23 cellular contexts compared by ENCODE assay signal in the genomic region with DNA sequence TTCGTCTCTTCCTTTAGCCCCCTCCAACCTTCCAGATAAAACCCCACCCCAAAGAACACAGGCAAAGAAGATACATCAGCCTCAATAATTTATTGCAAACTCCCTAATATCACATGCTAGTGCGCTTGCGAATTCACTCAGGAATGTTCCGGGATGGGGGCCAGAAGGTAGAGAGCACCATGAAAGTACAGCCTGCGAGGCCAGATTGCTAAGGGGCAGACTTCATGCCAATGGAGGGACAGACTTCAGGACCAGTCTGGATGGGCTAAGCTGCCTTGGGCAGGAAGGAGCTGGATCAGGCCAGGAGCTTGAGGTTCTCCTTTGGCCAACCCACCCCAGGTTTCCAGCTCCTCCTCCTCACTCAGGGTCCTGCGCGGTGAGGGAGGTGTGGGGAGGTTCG. TPM values are rescaled to one million over a fixed set of nuclear protein-coding genes. Genes with fewer than 3 reads are reported as not detected.
DNase-seq lines count a peak whose midpoint lies in the region; ATAC-seq, FAIRE-seq and TF ChIP-seq lines count a peak whose summit lies in the region.
"Had no signal": no experiment of that assay in that cellular context is flagged by ENCODE, and none has a peak within 500 bp of the region (broad histone marks: within the 10 kb centered on the region; RNA-seq: fewer than 3 reads in every experiment).

No MANE protein-coding gene starts in this region.

- H3K4me1 ChIP-seq in suprapubic skin, result peaks cover 33% of the 10 kb centered on the region

- no peaks in the 10 kb centered on the region for H3K36me3 ChIP-seq in suprapubic skin

- H3K36me3 Mint-ChIP-seq in mesothelial cell of epicardium, result no peaks in the 10 kb centered on the region

- 53% methylated on average over 5 of the region's 8 CpGs for WGBS in suprapubic skin

- peak overlapping the region; percentile 18 for H3K27ac Mint-ChIP-seq in mesothelial cell of epicardium

- no peaks in the 10 kb centered on the region for H3K9me3 Mint-ChIP-seq in mesothelial cell of epicardium

- peaks cover 17% of the 10 kb centered on the region for H3K4me1 Mint-ChIP-seq in mesothelial cell of epicardium

- peak overlapping the region; percentile 4 for H3K27ac ChIP-seq in suprapubic skin

- H3K27me3 ChIP-seq in suprapubic skin, result no peaks in the 10 kb centered on the region

- TF ChIP-seq EP300 in suprapubic skin (IDR thresholded peaks at IDR 0.05), result no peak

- H3K9me3 ChIP-seq in suprapubic skin, result no peaks in the 10 kb centered on the region

- TF ChIP-seq CTCF in choroid plexus epithelial cell (conservative IDR thresholded peaks at IDR 0.05; ENCODE audit: low read depth, low read length), result no peak
- TF ChIP-seq CTCF in mesothelial cell of epicardium (IDR thresholded peaks at IDR 0.05; ENCODE audit: unreplicated experiment), result no peak
- no peak for TF ChIP-seq CTCF in suprapubic skin (IDR thresholded peaks at IDR 0.05)

- H3K4me3 ChIP-seq in choroid plexus epithelial cell (ENCODE audit: low read depth, low read length) (no peak overlapping the region), suprapubic skin (no peak overlapping the region)

- H3K4me3 Mint-ChIP-seq in mesothelial cell of epicardium, result no peak overlapping the region

- no peaks in the 10 kb centered on the region for H3K27me3 Mint-ChIP-seq in mesothelial cell of epicardium (ENCODE audit: low read depth)

- DNase-seq in GM03348 (ENCODE audit: low spot score), result peak; percentile 44
- DNase-seq in choroid plexus epithelial cell (ENCODE audit: low read depth), result peak; percentile 43
- no peak for DNase-seq in mesothelial cell of epicardium (ENCODE audit: low spot score in 2 of 2, unreplicated experiment in 2 of 2)
- no peak for DNase-seq in suprapubic skin (ENCODE audit: low spot score in 2 of 2)
- no peak for DNase-seq in globus pallidus (ENCODE audit: low spot score)
- DNase-seq in GM12892 (ENCODE audit: insufficient read length), result no peak
- DNase-seq: activated CD4-positive, alpha-beta T cell treated with anti-CD3 and anti-CD28 coated beads for 48 hours; activated effector memory CD4-positive, alpha-beta T cell treated with Interleukin-2 at 50 U/mL for 16 hours; amygdala; C1 segment of cervical spinal cord; foreskin melanocyte; NCI-H1417 treated with DMSO at 0.1 percent for 48 hours; NCI-H2171; OCI-M1; SHP77; stimulated activated CD4-positive, alpha-beta T cell treated with anti-CD3 and anti-CD28 coated beads, Interleukin-15, amount 100 ng/mL, for 24 hours; trophoblast cell had no signal

- FAIRE-seq in GM12892 (lab: Jason Lieb, UNC), result no peak
- FAIRE-seq: A204.1, H1 had no signal

- ATAC-seq in GM18873 (IDR thresholded peaks at IDR 0.05; ENCODE audit: low FRiP score, unreplicated experiment), result no peak
- ATAC-seq in HG03159 (IDR thresholded peaks at IDR 0.05; ENCODE audit: unreplicated experiment), result no peak
- ATAC-seq: right cardiac atrium had no signal

- TF ChIP-seq POLR2A in suprapubic skin (IDR thresholded peaks at IDR 0.05), result no peak
- no peak for TF ChIP-seq POLR2A in GM12892 (IDR thresholded peaks at IDR 0.05; ENCODE audit: low read depth, low read length)

RNA-seq across cellular contexts. Expression of a gene that starts 13.4 kb away (rescaled TPM):
- total RNA-seq in mesothelial cell of epicardium (not detected in 3 replicates), suprapubic skin (10 to 100 TPM; 12.5 to 34.7 (median 26.1) TPM)
- not detected for polyA plus RNA-seq in GM12892 (2012; ENCODE audit: missing spikeins)
- total RNA-seq: H1, LHCN-M2 had no signal
- polyA plus RNA-seq: H1 had no signal

RNA-seq across cellular contexts. Expression of a gene that starts 22.8 kb away (rescaled TPM):
- 40.9 to 48.4 TPM (median 47.2 TPM) in 3 replicates for total RNA-seq in mesothelial cell of epicardium
- 10 to 100 TPM; 34.8 to 46.5 (median 42.1) TPM for total RNA-seq in suprapubic skin
- 32.8 TPM for polyA plus RNA-seq in GM12892 (2012; ENCODE audit: missing spikeins)

RNA-seq across cellular contexts. Expression of a gene that starts 23.8 kb away (rescaled TPM):
- total RNA-seq in mesothelial cell of epicardium (32.1 to 34.8 TPM (median 32.3 TPM) in 3 replicates), suprapubic skin (10 to 100 TPM; 29.5 to 71.3 (median 49.8) TPM)
- 33.6 TPM for polyA plus RNA-seq in GM12892 (2012; ENCODE audit: missing spikeins)

RNA-seq across cellular contexts. Expression of a gene that starts 36.0 kb away (rescaled TPM):
- total RNA-seq in mesothelial cell of epicardium (22.1 to 24.1 TPM (median 23.6 TPM) in 3 replicates), suprapubic skin (100 to 1,000 TPM in 1 of 4 donors, 10 to 100 TPM in 3; 49.2 to 116 (median 77.8) TPM)
- polyA plus RNA-seq in GM12892 (2012; ENCODE audit: missing spikeins), result 0.17 TPM

RNA-seq across cellular contexts. Expression of a gene that starts 50.3 kb away (rescaled TPM):
- total RNA-seq in mesothelial cell of epicardium (28.8 to 30.2 TPM (median 29.6 TPM) in 3 replicates), suprapubic skin (100 to 1,000 TPM in 3 of 4 donors, 10 to 100 TPM in 1; 92.5 to 185 (median 137) TPM)
- 0.59 TPM for polyA plus RNA-seq in GM12892 (2012; ENCODE audit: missing spikeins)

Comparison
In these comparisons a context has a peak if more than half of its experiments do, and no peak if none do; other contexts are left out.
1. DNase-seq: peak in GM03348 (single experiment) and choroid plexus epithelial cell (single experiment); none in mesothelial cell of epicardium (0 of 2), suprapubic skin (0 of 2), globus pallidus (single experiment) and GM12892 (single experiment).
2. RNA of a gene that starts 13.4 kb away (total RNA-seq): 12.5 to 34.7 TPM in suprapubic skin; not detected in mesothelial cell of epicardium; every median in the first group is over 10 times any median in the second.